8 cellular contexts compared by ENCODE assay signal in genomic region chr15:52709172-52709979, GRCh38. TPM values are rescaled to one million over a fixed set of nuclear protein-coding genes. Genes with fewer than 3 reads are reported as not detected.
DNase-seq lines count a peak whose midpoint lies in the region; ATAC-seq and TF ChIP-seq lines count a peak whose summit lies in the region.

No MANE protein-coding gene starts in this region.

- no peaks in the 10 kb centered on the region for H3K36me3 ChIP-seq in heart left ventricle
- no peaks in the 10 kb centered on the region for H3K36me3 ChIP-seq in CD4-positive, alpha-beta memory T cell (ENCODE audit: insufficient read depth, low read length)

- no peaks in the 10 kb centered on the region for H3K27me3 Mint-ChIP-seq in stimulated activated naive CD8-positive, alpha-beta T cell treated with anti-CD3 and anti-CD28 coated beads, Interleukin-15, Interleukin-2, amounts not matched to agents 100 ng/mL and 50 ng/mL, for 24 hours
- no peaks in the 10 kb centered on the region for H3K27me3 Mint-ChIP-seq in CD4-positive, alpha-beta memory T cell

- peak overlapping the region; percentile 69 for H3K4me3 Mint-ChIP-seq in stimulated activated naive CD8-positive, alpha-beta T cell treated with anti-CD3 and anti-CD28 coated beads, Interleukin-15, Interleukin-2, amounts not matched to agents 100 ng/mL and 50 ng/mL, for 24 hours
- no peak overlapping the region for H3K4me3 Mint-ChIP-seq in CD4-positive, alpha-beta memory T cell

- no peak for TF ChIP-seq CTCF in heart left ventricle (IDR thresholded peaks at IDR 0.05)

- no peaks in the 10 kb centered on the region for H3K27me3 ChIP-seq in heart left ventricle
- H3K27me3 ChIP-seq in CD4-positive, alpha-beta memory T cell (ENCODE audit: insufficient read depth, low read length), result no peaks in the 10 kb centered on the region

- H3K27ac Mint-ChIP-seq in stimulated activated naive CD8-positive, alpha-beta T cell treated with anti-CD3 and anti-CD28 coated beads, Interleukin-15, Interleukin-2, amounts not matched to agents 100 ng/mL and 50 ng/mL, for 24 hours, result no peak overlapping the region
- peak overlapping the region in 1 of 7 donors; percentile 11 for H3K27ac Mint-ChIP-seq in CD4-positive, alpha-beta memory T cell

- TF ChIP-seq POLR2A in heart left ventricle (IDR thresholded peaks at IDR 0.05), result no peak

- no peak for DNase-seq in left ventricle myocardium superior
- DNase-seq in heart left ventricle, result no peak
- peak; percentile 30 to 93 for DNase-seq in T47D (ENCODE audit: low read depth in 1 of 2, low spot score in 1 of 2)
- DNase-seq in CD4-positive, alpha-beta memory T cell, result no peak
- no peak for DNase-seq in AG08396 (ENCODE audit: low spot score)
- DNase-seq in NCI-H774 (lab: John Stamatoyannopoulos, UW), result no peak

- WGBS in heart left ventricle, 4 donors, result 60 to 69% (median 68%) methylated on average over 10 of the region's 10 CpGs

- no peak overlapping the region for H3K4me3 ChIP-seq in heart left ventricle
- no peak overlapping the region for H3K4me3 ChIP-seq in CD4-positive, alpha-beta memory T cell (ENCODE audit: low read length in 2 of 2)

- no peaks in the 10 kb centered on the region for H3K36me3 Mint-ChIP-seq in stimulated activated naive CD8-positive, alpha-beta T cell treated with anti-CD3 and anti-CD28 coated beads, Interleukin-15, Interleukin-2, amounts not matched to agents 100 ng/mL and 50 ng/mL, for 24 hours (ENCODE audit: low read depth)
- H3K36me3 Mint-ChIP-seq in CD4-positive, alpha-beta memory T cell, result no peaks in the 10 kb centered on the region

- no peaks in the 10 kb centered on the region for H3K4me1 ChIP-seq in heart left ventricle
- no peaks in the 10 kb centered on the region for H3K4me1 ChIP-seq in CD4-positive, alpha-beta memory T cell (ENCODE audit: insufficient read depth, low read length)

- intact Hi-C loops in left ventricle myocardium superior (cut with micrococcal nuclease), result no loop called here
- intact Hi-C loops in heart left ventricle (cut with DNase I), result no loop called here
- intact Hi-C loops in CD4-positive, alpha-beta memory T cell (cut with micrococcal nuclease), result no loop called here

- H3K9me3 ChIP-seq in heart left ventricle, result no peaks in the 10 kb centered on the region
- no peaks in the 10 kb centered on the region for H3K9me3 ChIP-seq in CD4-positive, alpha-beta memory T cell (ENCODE audit: control insufficient read depth in 1 of 2, low read length in 2 of 2)

- peaks cover 11% of the 10 kb centered on the region for H3K4me1 Mint-ChIP-seq in stimulated activated naive CD8-positive, alpha-beta T cell treated with anti-CD3 and anti-CD28 coated beads, Interleukin-15, Interleukin-2, amounts not matched to agents 100 ng/mL and 50 ng/mL, for 24 hours (ENCODE audit: low read depth)
- no peaks in the 10 kb centered on the region for H3K4me1 Mint-ChIP-seq in CD4-positive, alpha-beta memory T cell

- H3K27ac ChIP-seq in heart left ventricle, result no peak overlapping the region
- no peak overlapping the region for H3K27ac ChIP-seq in CD4-positive, alpha-beta memory T cell (ENCODE audit: low read depth, low read length)

- CTCF ChIA-PET in CD4-positive, alpha-beta memory T cell (lab: Charles Lee; ENCODE audit: partially characterized antibody), result interaction anchor here (1.2 kb wide), 1 partner anchor 67 kb away, joined by 3 read pairs; no protein-coding TSS in a partner anchor

- no peaks in the 10 kb centered on the region for H3K9me3 Mint-ChIP-seq in stimulated activated naive CD8-positive, alpha-beta T cell treated with anti-CD3 and anti-CD28 coated beads, Interleukin-15, Interleukin-2, amounts not matched to agents 100 ng/mL and 50 ng/mL, for 24 hours
- H3K9me3 Mint-ChIP-seq in CD4-positive, alpha-beta memory T cell, result no peaks in the 10 kb centered on the region

- POLR2A ChIA-PET in CD4-positive, alpha-beta memory T cell (lab: Charles Lee; ENCODE audit: partially characterized antibody), result no interaction called here

- in situ Hi-C loops in T47D (cut with HindIII; ENCODE audit: low pct_unique_long_range_greater_than_20kb, low sequenced_read_pairs), result no loop called here

- peak; percentile 45 for ATAC-seq in left ventricle myocardium superior
- no peak for ATAC-seq in heart left ventricle
- ATAC-seq in HG03159 (IDR thresholded peaks at IDR 0.05; ENCODE audit: unreplicated experiment), result peak; percentile 89

RNA-seq across cellular contexts. Expression of gene ATOSA, which starts 30.2 kb away (rescaled TPM):
- 27.5 TPM for total RNA-seq in left ventricle myocardium superior
- 10 to 100 TPM; 21.3 to 51.5 (median 29.8) TPM for total RNA-seq in heart left ventricle
- 10 to 100 TPM; 12.2 to 42.7 TPM for polyA plus RNA-seq in heart left ventricle
- 10 to 100 TPM; 95.6 to 97.1 TPM for total RNA-seq in CD4-positive, alpha-beta memory T cell
- 10 to 100 TPM; 12.7 to 13.7 TPM for polyA plus RNA-seq in CD4-positive, alpha-beta memory T cell

Comparison
In these comparisons a context has a peak if more than half of its experiments do, and no peak if none do; other contexts are left out.
1. ATAC-seq: peak in left ventricle myocardium superior (single experiment) and HG03159 (single experiment); none in heart left ventricle (0 of 4).
2. DNase-seq: peak in T47D (2 of 2); none in left ventricle myocardium superior (single experiment), heart left ventricle (0 of 5), CD4-positive, alpha-beta memory T cell (0 of 5), AG08396 (single experiment) and NCI-H774 (single experiment).